11 cellular contexts compared by ENCODE assay signal in genomic region chr1:163170975-163171676, GRCh38. TPM values are rescaled to one million over a fixed set of nuclear protein-coding genes. Genes with fewer than 3 reads are reported as not detected.
DNase-seq lines count a peak whose midpoint lies in the region; ATAC-seq, FAIRE-seq and TF ChIP-seq lines count a peak whose summit lies in the region.
"Had no signal": no experiment of that assay in that cellular context is flagged by ENCODE, and none has a peak within 500 bp of the region (broad histone marks: within the 10 kb centered on the region; RNA-seq: fewer than 3 reads in every experiment).

No MANE protein-coding gene starts in this region.

- FAIRE-seq in urothelium cell line (lab: Jason Lieb, UNC), result peak; percentile 66
- FAIRE-seq: G401.6 had no signal

- H3K4me3 ChIP-seq in cardiac muscle cell (no peak overlapping the region), OCI-LY3 (ENCODE audit: low read length) (no peak overlapping the region), fibroblast of lung (replicated peaks in 1 of 4; ENCODE audit: control extremely low read depth in 1 of 4, insufficient read depth in 1 of 4, low read depth in 3 of 4, low read length in 4 of 4) (peak overlapping the region in 1 of 4 experiments; percentile 35)

- no peaks in the 10 kb centered on the region for H3K27me3 ChIP-seq in cardiac muscle cell
- peaks cover 37% of the 10 kb centered on the region for H3K27me3 ChIP-seq in OCI-LY3 (ENCODE audit: low read depth, low read length)
- no peaks in the 10 kb centered on the region for H3K27me3 ChIP-seq in fibroblast of lung (ENCODE audit: control insufficient read depth, insufficient read depth, low read length)

- H3K79me2 ChIP-seq in OCI-LY3 (ENCODE audit: low read length) (no peaks in the 10 kb centered on the region), fibroblast of lung (ENCODE audit: control insufficient read depth, insufficient read depth, low read length) (no peaks in the 10 kb centered on the region)

- H3K27ac ChIP-seq in cardiac muscle cell, result no peak overlapping the region
- no peak overlapping the region for H3K27ac ChIP-seq in OCI-LY3 (ENCODE audit: low read length)
- peak overlapping the region; percentile 74 for H3K27ac ChIP-seq in fibroblast of lung (ENCODE audit: insufficient read depth, low read length)

- H3K9me3 ChIP-seq in cardiac muscle cell (ENCODE audit: low read depth) (no peaks in the 10 kb centered on the region), OCI-LY3 (ENCODE audit: insufficient read depth, low read length) (no peaks in the 10 kb centered on the region), fibroblast of lung (ENCODE audit: control insufficient read depth, insufficient read depth, low read depth, low read length) (no peaks in the 10 kb centered on the region)

- H3K9ac ChIP-seq in OCI-LY3 (ENCODE audit: low read length) (no peak overlapping the region), fibroblast of lung (ENCODE audit: insufficient read depth, low read length) (no peak overlapping the region)

- DNase-seq in cardiac muscle cell (ENCODE audit: low read depth in 1 of 2, low spot score in 1 of 2), result peak in 1 of 2 donors; percentile 65
- no peak for DNase-seq in Right ventricle myocardium superior
- DNase-seq in fibroblast of lung (ENCODE audit: low read depth in 2 of 2), result peak; percentile 62 to 78
- DNase-seq in urothelium cell line (ENCODE audit: low spot score), result peak; percentile 48
- DNase-seq in SKM-1 treated with dmso at 0.1 percent for 144 hours (lab: John Stamatoyannopoulos, UW; ENCODE audit: unreplicated experiment), result no peak
- DNase-seq in activated gamma-delta T cell (lab: John Stamatoyannopoulos, UW), result no peak
- DNase-seq: nucleus accumbens had no signal

- no peaks in the 10 kb centered on the region for H4K20me1 ChIP-seq in OCI-LY3 (ENCODE audit: insufficient read depth, low read length)
- H4K20me1 ChIP-seq in fibroblast of lung (ENCODE audit: control insufficient read depth, extremely low read depth, insufficient read depth, low read length), result no peaks in the 10 kb centered on the region

- ATAC-seq in Right ventricle myocardium superior (ENCODE audit: poor library complexity) (no peak), GM18498 (IDR thresholded peaks at IDR 0.05; ENCODE audit: unreplicated experiment) (no peak)
- ATAC-seq: activated T-helper 17 cell treated with anti-CD3 and anti-CD28 coated beads, Interleukin-2, amount 50 U/mL, for 72 hours had no signal

- no peak overlapping the region; the same call in 1 of the 2 replicates for H3K4me2 ChIP-seq in OCI-LY3 (ENCODE audit: low read length)
- H3K4me2 ChIP-seq in fibroblast of lung (ENCODE audit: extremely low read depth, insufficient read depth, low read length), result peak overlapping the region; percentile 78

- H3K4me1 ChIP-seq in cardiac muscle cell (ENCODE audit: low read depth) (no peaks in the 10 kb centered on the region), OCI-LY3 (ENCODE audit: low read length) (no peaks in the 10 kb centered on the region), fibroblast of lung (ENCODE audit: control insufficient read depth, extremely low read depth, insufficient read depth, low read length) (peaks cover 29% of the 10 kb centered on the region)

- TF ChIP-seq CTCF in cardiac muscle cell (IDR thresholded peaks at IDR 0.05; ENCODE audit: low read depth, low read length), result peak; percentile 58
- TF ChIP-seq CTCF in OCI-LY3 (IDR thresholded peaks at IDR 0.05; ENCODE audit: low read depth, low read length), result peak; percentile 55; the same call in 1 of the 2 replicates
- peak; percentile 53 to 74 for TF ChIP-seq CTCF in fibroblast of lung (conservative IDR thresholded peaks at IDR 0.05 in 1 of 2, IDR thresholded peaks at IDR 0.05 in 1 of 2; ENCODE audit: low read depth in 1 of 2, low read length in 2 of 2)

- intact Hi-C loops in Right ventricle myocardium superior (cut with DNase I), result loop anchor here (5.0 to 10.0 kb wide), 2 partner anchors 99 to 144 kb away; no protein-coding TSS in a partner anchor

- H2AFZ ChIP-seq in OCI-LY3 (ENCODE audit: low read depth, low read length) (no peak overlapping the region), fibroblast of lung (ENCODE audit: low read length) (no peak overlapping the region)

- H3K36me3 ChIP-seq in cardiac muscle cell, result peaks cover 11% of the 10 kb centered on the region
- H3K36me3 ChIP-seq in OCI-LY3 (replicated peaks; ENCODE audit: low read depth, low read length), result no peaks in the 10 kb centered on the region
- H3K36me3 ChIP-seq in fibroblast of lung (ENCODE audit: control insufficient read depth, insufficient read depth, low read length), result no peaks in the 10 kb centered on the region

RNA-seq across cellular contexts. Expression of gene RGS5, which starts 31.6 kb away (rescaled TPM):
- 245 and 361 TPM in 2 replicates for total RNA-seq in cardiac muscle cell
- polyA plus RNA-seq in cardiac muscle cell, result 178 and 224 TPM in 2 replicates
- 270 TPM for total RNA-seq in Right ventricle myocardium superior
- 3.1 and 6.6 TPM in 2 replicates for total RNA-seq in fibroblast of lung
- 12.3 and 17.9 TPM in 2 replicates for polyA plus RNA-seq in fibroblast of lung
- polyA plus RNA-seq in fibroblast of lung (2012), result 5.0 and 5.6 TPM in 2 replicates
- 3.9 and 6.6 TPM in 2 replicates for polyA minus RNA-seq in fibroblast of lung (ENCODE audit: low replicate concordance)

Comparison
In these comparisons a context has a peak if more than half of its experiments do, and no peak if none do; other contexts are left out.
1. DNase-seq: peak in fibroblast of lung (2 of 2) and urothelium cell line (single experiment); none in Right ventricle myocardium superior (single experiment), SKM-1 treated with dmso at 0.1 percent for 144 hours (single experiment) and activated gamma-delta T cell (single experiment).
2. RNA of gene RGS5, which starts 31.6 kb away (total RNA-seq): 270 TPM in Right ventricle myocardium superior (single experiment) and 245 to 361 TPM in cardiac muscle cell; 3.1 to 6.6 TPM in fibroblast of lung; every median in the first group is over 10 times any median in the second.
3. Peak in every context shown above with its lines, with median percentiles within 50 percentile points of each other: CTCF ChIP-seq.